In genomic region chr3:126679318-126679751, GRCh38 we compare ENCODE assay signal across 8 cellular contexts. TPM values are rescaled to one million over a fixed set of nuclear protein-coding genes. Genes with fewer than 3 reads are reported as not detected.
A peak's percentile ranks its signal among the peaks of the same experiment; 100 is the strongest.
DNase-seq lines count a peak whose midpoint lies in the region; ATAC-seq, FAIRE-seq and TF ChIP-seq lines count a peak whose summit lies in the region.

No MANE protein-coding gene starts in this region.

- H3K4me3 ChIP-seq in BE2C (ENCODE audit: low read depth, low read length), result peak overlapping the region; percentile 3
- H3K4me3 ChIP-seq in HCT116 (replicated peaks in 1 of 2; ENCODE audit: low read depth in 1 of 2, low read length in 2 of 2), result no peak overlapping the region
- H3K4me3 ChIP-seq in cardiac fibroblast (replicated peaks in 1 of 2; ENCODE audit: low read depth in 2 of 2, low read length in 2 of 2), result no peak overlapping the region
- peak overlapping the region in 1 of 2 donors; percentile 17 for H3K4me3 ChIP-seq in kidney (ENCODE audit: low read length in 2 of 2)

- H3K4me2 ChIP-seq in HCT116 (ENCODE audit: low read length), result peak overlapping the region; percentile 51

- peak; percentile 93 for TF ChIP-seq RAD21 in HCT116 (IDR thresholded peaks at IDR 0.05; ENCODE audit: low read depth)

- H3K9ac ChIP-seq in HCT116 (ENCODE audit: low read length) (no peak overlapping the region), kidney (ENCODE audit: low read length in 2 of 2) (peak overlapping the region in 1 of 2 donors; percentile 5)

- H3K36me3 ChIP-seq in BE2C, result no peaks in the 10 kb centered on the region
- H3K36me3 ChIP-seq in HCT116 (ENCODE audit: control insufficient read depth in 1 of 2, insufficient read depth in 2 of 2, low read length in 2 of 2), result no peaks in the 10 kb centered on the region
- no peaks in the 10 kb centered on the region for H3K36me3 ChIP-seq in kidney (ENCODE audit: control insufficient read depth in 1 of 2, insufficient read depth in 2 of 2, low read length in 2 of 2)

- H3K9me3 ChIP-seq in BE2C (no peaks in the 10 kb centered on the region), HCT116 (ENCODE audit: control insufficient read depth in 1 of 2, insufficient read depth in 1 of 2, low read depth in 1 of 2, low read length in 2 of 2) (no peaks in the 10 kb centered on the region), kidney (ENCODE audit: control insufficient read depth in 1 of 2, low read length in 2 of 2) (no peaks in the 10 kb centered on the region)

- H3K4me1 ChIP-seq in BE2C, result peaks cover 43% of the 10 kb centered on the region
- peaks cover 0 to 8% of the 10 kb centered on the region in 2 experiments; a peak in 1 of 4 replicates for H3K4me1 ChIP-seq in HCT116 (ENCODE audit: control insufficient read depth in 1 of 2, insufficient read depth in 2 of 2, low read length in 2 of 2)
- peaks cover 0 to 8% of the 10 kb centered on the region in 2 donors for H3K4me1 ChIP-seq in kidney (ENCODE audit: control insufficient read depth in 1 of 2, insufficient read depth in 1 of 2, low read depth in 1 of 2, low read length in 2 of 2)

- H3K27ac ChIP-seq in HCT116 (ENCODE audit: low read depth, low read length) (no peak overlapping the region), kidney (ENCODE audit: low read depth in 2 of 2, low read length in 2 of 2) (no peak overlapping the region)

- no peaks in the 10 kb centered on the region for H3K9me2 ChIP-seq in HCT116 (ENCODE audit: insufficient read depth)

- TF ChIP-seq POLR2A in HCT116 (IDR thresholded peaks at IDR 0.05; ENCODE audit: borderline replicate concordance, extremely low read depth, insufficient read depth, insufficient read length), result no peak

- no peaks in the 10 kb centered on the region for H4K20me1 ChIP-seq in HCT116 (ENCODE audit: insufficient read depth)

- FAIRE-seq in kidney (lab: Jason Lieb, UNC), result no peak

- ATAC-seq in HCT116, result peak; percentile 99
- no peak for ATAC-seq in GM21447 (IDR thresholded peaks at IDR 0.05; ENCODE audit: unreplicated experiment)

- intact Hi-C loops in HCT116 (cut with micrococcal nuclease), result loop anchor here (1.0 to 2.0 kb wide), 4 partner anchors 303 to 865 kb away; no protein-coding TSS in a partner anchor
- intact Hi-C loops in kidney (cut with DNase I), result no loop called here

- POLR2A ChIA-PET in HCT116 (lab: Charles Lee), result no interaction called here

- no TSS peak for BruUV-seq in HCT116 (replicated peaks; lab: Mats Ljungman, UMichigan)

- no peaks in the 10 kb centered on the region for H3K79me2 ChIP-seq in HCT116 (ENCODE audit: insufficient read depth, low read length)

- no peak overlapping the region for H2AFZ ChIP-seq in HCT116 (ENCODE audit: low read depth, low read length, poor library complexity, severe bottlenecking)

- DNase-seq in BE2C (peak; percentile 92), HCT116 (ENCODE audit: low read depth, low spot score) (peak; percentile 68), NCI-H226 (peak; percentile 56), cardiac fibroblast (ENCODE audit: low read depth in 2 of 2) (peak; percentile 81 to 82), kidney (peak; percentile 91)
- peak; percentile 88 for DNase-seq in activated CD4-positive, CD25-positive, alpha-beta regulatory T cell treated with anti-CD3 and anti-CD28 coated beads, Interleukin-2, amount 50 U/mL, for 72 hours
- peak; percentile 72 to 77 for DNase-seq in stimulated activated CD4-positive, alpha-beta T cell treated with anti-CD3 and anti-CD28 coated beads, Interleukin-1b, Interleukin-23, amount 100 ng/mL, for 4 hours (ENCODE audit: low read depth in 2 of 2)

- TF ChIP-seq CTCF in BE2C (IDR thresholded peaks at IDR 0.05; ENCODE audit: low read depth, low read length) (peak; percentile 86), HCT116 (IDR thresholded peaks at IDR 0.05 in 2 of 3, conservative IDR thresholded peaks at IDR 0.05 in 1 of 3; ENCODE audit: borderline replicate concordance in 1 of 3, insufficient read depth in 1 of 3, low read depth in 2 of 3, low read length in 2 of 3) (peak; percentile 90 to 91 (median 90)), cardiac fibroblast (IDR thresholded peaks at IDR 0.05; ENCODE audit: low read depth, low read length) (peak; percentile 90), kidney (IDR thresholded peaks at IDR 0.05; ENCODE audit: borderline replicate concordance, extremely low read depth, insufficient read depth) (peak; percentile 97)

- RAD21 ChIA-PET in HCT116 (lab: Charles Lee; ENCODE audit: low non-redundant PET in 1 of 2, low total read pairs in 2 of 2, uncharacterized antibody in 2 of 2, unreplicated experiment in 2 of 2), result interaction anchor here (0.6 to 1.9 kb wide), 2 partner anchors 794 to 869 kb away, joined by 4 to 6 read pairs; no protein-coding TSS in a partner anchor

- CTCF ChIA-PET in HCT116 (lab: Charles Lee), result interaction anchor here (0.7 to 1.3 kb wide), 5 partner anchors 8 to 695 kb away, joined by 3 to 4 read pairs (median 3); partner anchors contain the start of gene PLXNA1

- H3K27me3 ChIP-seq in BE2C (no peaks in the 10 kb centered on the region), HCT116 (ENCODE audit: insufficient read depth, low read length) (no peaks in the 10 kb centered on the region)

TF ChIP-seq in HCT116, 20 proteins besides CTCF, POLR2A, EP300 and RAD21:
- TF ChIP-seq ZFX (IDR thresholded peaks at IDR 0.05), result no peak
- TF ChIP-seq MAX (IDR thresholded peaks at IDR 0.05), result peak; percentile 79

RNA-seq across cellular contexts. Expression of gene TXNRD3, which starts 24.4 kb away (rescaled TPM):
- 8.3 TPM for polyA plus RNA-seq in BE2C (2012; ENCODE audit: insufficient read depth, insufficient read length, low read depth)
- 19.3 TPM for total RNA-seq in HCT116 (2021; ENCODE audit: unreplicated experiment)
- 17.9 and 18.0 TPM in 2 replicates for polyA plus RNA-seq in HCT116 (2012)
- 12.1 TPM for total RNA-seq in kidney
- polyA plus RNA-seq in kidney (ENCODE audit: insufficient read depth, low read depth, low replicate concordance), result 10.8 TPM

RNA-seq across cellular contexts. Expression of gene CHCHD6, which starts 24.7 kb away (rescaled TPM):
- polyA plus RNA-seq in BE2C (2012; ENCODE audit: insufficient read depth, insufficient read length, low read depth), result 106 TPM
- 36.3 TPM for total RNA-seq in HCT116 (2021; ENCODE audit: unreplicated experiment)
- 43.2 and 47.3 TPM in 2 replicates for polyA plus RNA-seq in HCT116 (2012)
- 10.7 TPM for total RNA-seq in kidney
- 35.2 TPM for polyA plus RNA-seq in kidney (ENCODE audit: insufficient read depth, low read depth, low replicate concordance)
